1 cellular context compared by ENCODE assay signal in the genomic region with DNA sequence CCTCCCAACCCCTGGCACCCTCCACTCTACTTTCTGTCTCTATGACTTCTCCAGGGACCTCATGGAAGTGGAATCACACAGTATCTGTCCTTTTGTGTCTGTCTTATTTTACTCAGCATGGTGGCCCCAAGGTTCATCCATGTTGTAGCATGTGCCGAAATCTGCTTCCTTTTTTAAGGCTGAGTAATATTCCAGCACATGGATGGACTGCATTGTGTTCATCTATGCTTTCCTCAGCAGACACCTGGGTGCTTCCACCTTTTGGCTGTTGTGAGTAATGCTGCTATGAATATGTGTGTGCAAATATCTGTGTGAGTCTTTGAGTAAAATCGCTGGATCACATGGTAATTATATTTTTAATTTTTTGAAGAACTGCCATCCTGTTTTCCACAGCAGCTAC.
TF ChIP-seq lines count a peak whose summit lies in the region.

No MANE protein-coding gene starts in this region.

TF ChIP-seq in GM12878, 131 proteins besides CTCF, POLR2A, EP300 and RAD21:
- TF ChIP-seq CUX1 (IDR thresholded peaks at IDR 0.05; ENCODE audit: insufficient replicate concordance, low read depth, low read length) (no peak), KDM1A (IDR thresholded peaks at IDR 0.05; ENCODE audit: borderline replicate concordance) (no peak), NR2C2 (IDR thresholded peaks at IDR 0.05; ENCODE audit: borderline replicate concordance, control insufficient read depth, insufficient read length, low read depth) (no peak), POU2F2 (IDR thresholded peaks at IDR 0.05; ENCODE audit: borderline replicate concordance, low read depth, low read length) (0 out of 3 replicates have a peak, but pooled peaks have one; percentile 7), RBBP5 (conservative IDR thresholded peaks at IDR 0.05) (no peak), HDAC6 (IDR thresholded peaks at IDR 0.05; ENCODE audit: unreplicated experiment) (no peak), SREBF1 (IDR thresholded peaks at IDR 0.05; ENCODE audit: low read length) (no peak), MEF2B (IDR thresholded peaks at IDR 0.05; ENCODE audit: partially characterized antibody, poor library complexity, severe bottlenecking) (no peak), RFX5 (IDR thresholded peaks at IDR 0.05; ENCODE audit: low read depth, low read length) (no peak), GABPA (IDR thresholded peaks at IDR 0.05; ENCODE audit: low read depth) (no peak), SMARCA5 (IDR thresholded peaks at IDR 0.05) (peak; percentile 85), LARP7 (IDR thresholded peaks at IDR 0.05) (no peak), FOS (IDR thresholded peaks at IDR 0.05; ENCODE audit: borderline replicate concordance, extremely low read depth, insufficient read length) (no peak), JUND (IDR thresholded peaks at IDR 0.05; ENCODE audit: low read depth, low read length) (no peak), KAT2A (conservative IDR thresholded peaks at IDR 0.05; ENCODE audit: control insufficient read depth, low read depth, low read length) (no peak), NFIC (IDR thresholded peaks at IDR 0.05; ENCODE audit: low read depth, low read length) (no peak), ZNF217 (IDR thresholded peaks at IDR 0.05) (peak; percentile 35; the same call in 1 of the 2 replicates)
- TF ChIP-seq, protein P1, sequence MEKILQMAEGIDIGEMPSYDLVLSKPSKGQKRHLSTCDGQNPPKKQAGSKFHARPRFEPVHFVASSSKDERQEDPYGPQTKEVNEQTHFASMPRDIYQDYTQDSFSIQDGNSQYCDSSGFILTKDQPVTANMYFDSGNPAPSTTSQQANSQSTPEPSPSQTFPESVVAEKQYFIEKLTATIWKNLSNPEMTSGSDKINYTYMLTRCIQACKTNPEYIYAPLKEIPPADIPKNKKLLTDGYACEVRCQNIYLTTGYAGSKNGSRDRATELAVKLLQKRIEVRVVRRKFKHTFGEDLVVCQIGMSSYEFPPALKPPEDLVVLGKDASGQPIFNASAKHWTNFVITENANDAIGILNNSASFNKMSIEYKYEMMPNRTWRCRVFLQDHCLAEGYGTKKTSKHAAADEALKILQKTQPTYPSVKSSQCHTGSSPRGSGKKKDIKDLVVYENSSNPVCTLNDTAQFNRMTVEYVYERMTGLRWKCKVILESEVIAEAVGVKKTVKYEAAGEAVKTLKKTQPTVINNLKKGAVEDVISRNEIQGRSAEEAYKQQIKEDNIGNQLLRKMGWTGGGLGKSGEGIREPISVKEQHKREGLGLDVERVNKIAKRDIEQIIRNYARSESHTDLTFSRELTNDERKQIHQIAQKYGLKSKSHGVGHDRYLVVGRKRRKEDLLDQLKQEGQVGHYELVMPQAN (conservative IDR thresholded peaks at IDR 0.05), result no peak
- TF ChIP-seq, protein P2, sequence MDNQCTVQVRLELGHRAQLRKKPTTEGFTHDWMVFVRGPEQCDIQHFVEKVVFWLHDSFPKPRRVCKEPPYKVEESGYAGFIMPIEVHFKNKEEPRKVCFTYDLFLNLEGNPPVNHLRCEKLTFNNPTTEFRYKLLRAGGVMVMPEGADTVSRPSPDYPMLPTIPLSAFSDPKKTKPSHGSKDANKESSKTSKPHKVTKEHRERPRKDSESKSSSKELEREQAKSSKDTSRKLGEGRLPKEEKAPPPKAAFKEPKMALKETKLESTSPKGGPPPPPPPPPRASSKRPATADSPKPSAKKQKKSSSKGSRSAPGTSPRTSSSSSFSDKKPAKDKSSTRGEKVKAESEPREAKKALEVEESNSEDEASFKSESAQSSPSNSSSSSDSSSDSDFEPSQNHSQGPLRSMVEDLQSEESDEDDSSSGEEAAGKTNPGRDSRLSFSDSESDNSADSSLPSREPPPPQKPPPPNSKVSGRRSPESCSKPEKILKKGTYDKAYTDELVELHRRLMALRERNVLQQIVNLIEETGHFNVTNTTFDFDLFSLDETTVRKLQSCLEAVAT (IDR thresholded peaks at IDR 0.05), result peak; percentile 87; the same call in 1 of the 2 replicates
